In genomic region chr15:50260969-50261496, GRCh38 we compare ENCODE assay signal across 1 cellular context.
TF ChIP-seq lines count a peak whose summit lies in the region.

No MANE protein-coding gene starts in this region.

TF ChIP-seq in K562, 482 proteins besides CTCF, POLR2A, EP300 and RAD21 (continued from another document and continues in another):
- TF ChIP-seq XRCC3 (IDR thresholded peaks at IDR 0.05) = no peak
- peak; percentile 98 for TF ChIP-seq FOXJ2 (tag; IDR thresholded peaks at IDR 0.05)
- peak; percentile 91 for TF ChIP-seq ZNF175 (CRISPR knock-in tag; IDR thresholded peaks at IDR 0.05; ENCODE audit: low read depth)
- TF ChIP-seq SMARCA4 (IDR thresholded peaks at IDR 0.05) = peak; percentile 97
- no peak for TF ChIP-seq ZNF12 (CRISPR knock-in tag; IDR thresholded peaks at IDR 0.05)
- peak; percentile 76; the same call in 1 of the 2 replicates for TF ChIP-seq RUNX1 (IDR thresholded peaks at IDR 0.05; ENCODE audit: low read depth)
- TF ChIP-seq, protein P1, sequence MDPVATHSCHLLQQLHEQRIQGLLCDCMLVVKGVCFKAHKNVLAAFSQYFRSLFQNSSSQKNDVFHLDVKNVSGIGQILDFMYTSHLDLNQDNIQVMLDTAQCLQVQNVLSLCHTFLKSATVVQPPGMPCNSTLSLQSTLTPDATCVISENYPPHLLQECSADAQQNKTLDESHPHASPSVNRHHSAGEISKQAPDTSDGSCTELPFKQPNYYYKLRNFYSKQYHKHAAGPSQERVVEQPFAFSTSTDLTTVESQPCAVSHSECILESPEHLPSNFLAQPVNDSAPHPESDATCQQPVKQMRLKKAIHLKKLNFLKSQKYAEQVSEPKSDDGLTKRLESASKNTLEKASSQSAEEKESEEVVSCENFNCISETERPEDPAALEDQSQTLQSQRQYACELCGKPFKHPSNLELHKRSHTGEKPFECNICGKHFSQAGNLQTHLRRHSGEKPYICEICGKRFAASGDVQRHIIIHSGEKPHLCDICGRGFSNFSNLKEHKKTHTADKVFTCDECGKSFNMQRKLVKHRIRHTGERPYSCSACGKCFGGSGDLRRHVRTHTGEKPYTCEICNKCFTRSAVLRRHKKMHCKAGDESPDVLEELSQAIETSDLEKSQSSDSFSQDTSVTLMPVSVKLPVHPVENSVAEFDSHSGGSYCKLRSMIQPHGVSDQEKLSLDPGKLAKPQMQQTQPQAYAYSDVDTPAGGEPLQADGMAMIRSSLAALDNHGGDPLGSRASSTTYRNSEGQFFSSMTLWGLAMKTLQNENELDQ (CRISPR knock-in tag; IDR thresholded peaks at IDR 0.05; ENCODE audit: borderline replicate concordance) = no peak
- TF ChIP-seq, protein P2, sequence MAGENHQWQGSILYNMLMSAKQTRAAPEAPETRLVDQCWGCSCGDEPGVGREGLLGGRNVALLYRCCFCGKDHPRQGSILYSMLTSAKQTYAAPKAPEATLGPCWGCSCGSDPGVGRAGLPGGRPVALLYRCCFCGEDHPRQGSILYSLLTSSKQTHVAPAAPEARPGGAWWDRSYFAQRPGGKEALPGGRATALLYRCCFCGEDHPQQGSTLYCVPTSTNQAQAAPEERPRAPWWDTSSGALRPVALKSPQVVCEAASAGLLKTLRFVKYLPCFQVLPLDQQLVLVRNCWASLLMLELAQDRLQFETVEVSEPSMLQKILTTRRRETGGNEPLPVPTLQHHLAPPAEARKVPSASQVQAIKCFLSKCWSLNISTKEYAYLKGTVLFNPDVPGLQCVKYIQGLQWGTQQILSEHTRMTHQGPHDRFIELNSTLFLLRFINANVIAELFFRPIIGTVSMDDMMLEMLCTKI (IDR thresholded peaks at IDR 0.05; ENCODE audit: partially characterized antibody) = no peak
- TF ChIP-seq, protein P3, sequence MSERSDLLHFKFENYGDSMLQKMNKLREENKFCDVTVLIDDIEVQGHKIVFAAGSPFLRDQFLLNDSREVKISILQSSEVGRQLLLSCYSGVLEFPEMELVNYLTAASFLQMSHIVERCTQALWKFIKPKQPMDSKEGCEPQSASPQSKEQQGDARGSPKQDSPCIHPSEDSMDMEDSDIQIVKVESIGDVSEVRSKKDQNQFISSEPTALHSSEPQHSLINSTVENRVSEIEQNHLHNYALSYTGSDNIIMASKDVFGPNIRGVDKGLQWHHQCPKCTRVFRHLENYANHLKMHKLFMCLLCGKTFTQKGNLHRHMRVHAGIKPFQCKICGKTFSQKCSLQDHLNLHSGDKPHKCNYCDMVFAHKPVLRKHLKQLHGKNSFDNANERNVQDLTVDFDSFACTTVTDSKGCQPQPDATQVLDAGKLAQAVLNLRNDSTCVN (CRISPR knock-in tag; IDR thresholded peaks at IDR 0.05) = no peak
- peak; percentile 92; the same call in 1 of the 2 replicates for TF ChIP-seq HDAC2 (IDR thresholded peaks at IDR 0.05)
- TF ChIP-seq SRSF9 (IDR thresholded peaks at IDR 0.05; ENCODE audit: borderline replicate concordance, low read depth, low read length) = no peak
- TF ChIP-seq NR4A1 (CRISPR knock-in tag; IDR thresholded peaks at IDR 0.05) = no peak
- TF ChIP-seq NR4A1 (tag; IDR thresholded peaks at IDR 0.05) = no peak
- TF ChIP-seq CREBBP (IDR thresholded peaks at IDR 0.05; ENCODE audit: low read depth, low read length) = no peak
- no peak for TF ChIP-seq ILK (tag; IDR thresholded peaks at IDR 0.05; ENCODE audit: borderline replicate concordance, low read depth)
- TF ChIP-seq IFI16 (CRISPR knock-in tag; IDR thresholded peaks at IDR 0.05) = no peak
- peak; percentile 66 for TF ChIP-seq KHSRP (IDR thresholded peaks at IDR 0.05)
- TF ChIP-seq ZBTB43 (CRISPR knock-in tag; IDR thresholded peaks at IDR 0.05) = no peak
- TF ChIP-seq ZNF518B (CRISPR knock-in tag; IDR thresholded peaks at IDR 0.05) = no peak
- TF ChIP-seq CAMTA2 (CRISPR knock-in tag; conservative IDR thresholded peaks at IDR 0.05) = no peak
- no peak for TF ChIP-seq STAG1 (CRISPR knock-in tag; IDR thresholded peaks at IDR 0.05; ENCODE audit: borderline replicate concordance)
- no peak for TF ChIP-seq GABPB1 (CRISPR knock-in tag; IDR thresholded peaks at IDR 0.05)
- TF ChIP-seq ZBTB34 (CRISPR knock-in tag; IDR thresholded peaks at IDR 0.05) = no peak
- no peak for TF ChIP-seq E4F1 (CRISPR knock-in tag; IDR thresholded peaks at IDR 0.05; ENCODE audit: borderline replicate concordance)
- TF ChIP-seq PHTF2 (CRISPR knock-in tag; IDR thresholded peaks at IDR 0.05) = no peak
- no peak for TF ChIP-seq RBM34 (IDR thresholded peaks at IDR 0.05; ENCODE audit: borderline replicate concordance, insufficient read depth, low read length)
- TF ChIP-seq ZNF668 (CRISPR knock-in tag; IDR thresholded peaks at IDR 0.05) = no peak
- no peak for TF ChIP-seq ZC3H4 (CRISPR knock-in tag; IDR thresholded peaks at IDR 0.05; ENCODE audit: borderline replicate concordance)
- TF ChIP-seq WHSC1 (IDR thresholded peaks at IDR 0.05; ENCODE audit: low read length) = no peak
- TF ChIP-seq MBD2 (IDR thresholded peaks at IDR 0.05; ENCODE audit: borderline replicate concordance, low read depth) = no peak
- no peak for TF ChIP-seq ZKSCAN8 (CRISPR knock-in tag; IDR thresholded peaks at IDR 0.05)
- TF ChIP-seq U2AF2 (optimal IDR thresholded peaks at IDR 0.05; ENCODE audit: low read depth, low read length) = no peak
- no peak for TF ChIP-seq SFPQ (IDR thresholded peaks at IDR 0.05; ENCODE audit: low read depth, low read length)
- peak; percentile 97 for TF ChIP-seq MTA2 (IDR thresholded peaks at IDR 0.05; ENCODE audit: low read depth)
- TF ChIP-seq ZNF780A (CRISPR knock-in tag; IDR thresholded peaks at IDR 0.05) = no peak
- no peak for TF ChIP-seq SLC30A9 (CRISPR knock-in tag; IDR thresholded peaks at IDR 0.05)
- no peak for TF ChIP-seq FOXA1 (IDR thresholded peaks at IDR 0.05; ENCODE audit: borderline replicate concordance)
- TF ChIP-seq CBX2 (IDR thresholded peaks at IDR 0.05; ENCODE audit: insufficient read depth, low read length, poor library complexity, severe bottlenecking) = no peak
- peak in 1 of 2 experiments; percentile 83; a peak in 2 of 4 replicates for TF ChIP-seq ZNF639 (CRISPR knock-in tag; conservative IDR thresholded peaks at IDR 0.05 in 1 of 2, IDR thresholded peaks at IDR 0.05 in 1 of 2)
- no peak for TF ChIP-seq ZNF224 (CRISPR knock-in tag; IDR thresholded peaks at IDR 0.05)
- 0 out of 4 replicates have a peak, but pooled peaks have one; percentile 21 to 58 for TF ChIP-seq MAZ (CRISPR knock-in tag; conservative IDR thresholded peaks at IDR 0.05 in 1 of 2, IDR thresholded peaks at IDR 0.05 in 1 of 2)
- peak; percentile 20 to 76 for TF ChIP-seq NCOA2 (IDR thresholded peaks at IDR 0.05; ENCODE audit: partially characterized antibody in 2 of 2)
- peak in 1 of 2 experiments; percentile 44; a peak in 1 of 4 replicates for TF ChIP-seq FOXK2 (conservative IDR thresholded peaks at IDR 0.05 in 1 of 2, IDR thresholded peaks at IDR 0.05 in 1 of 2; ENCODE audit: low read depth in 2 of 2)
- TF ChIP-seq TSC22D4 (tag; IDR thresholded peaks at IDR 0.05) = no peak
- TF ChIP-seq MYBL2 (IDR thresholded peaks at IDR 0.05; ENCODE audit: low read depth) = no peak; the same call in 1 of the 2 replicates
- TF ChIP-seq MYBL2 (CRISPR knock-in tag; IDR thresholded peaks at IDR 0.05; ENCODE audit: borderline replicate concordance) = no peak
- peak; percentile 65; the same call in 1 of the 2 replicates for TF ChIP-seq ILF3 (IDR thresholded peaks at IDR 0.05; ENCODE audit: borderline replicate concordance)
- 0 out of 2 replicates have a peak, but pooled peaks have one; percentile 52 for TF ChIP-seq HIVEP1 (CRISPR knock-in tag; IDR thresholded peaks at IDR 0.05)
- TF ChIP-seq TAF7 (tag; IDR thresholded peaks at IDR 0.05) = no peak
- no peak; the same call in 1 of the 2 replicates for TF ChIP-seq ZC3H11A (IDR thresholded peaks at IDR 0.05; ENCODE audit: low read depth, low read length)
